Comparison of ENCODE assay signal across 13 cellular contexts in the genomic region with DNA sequence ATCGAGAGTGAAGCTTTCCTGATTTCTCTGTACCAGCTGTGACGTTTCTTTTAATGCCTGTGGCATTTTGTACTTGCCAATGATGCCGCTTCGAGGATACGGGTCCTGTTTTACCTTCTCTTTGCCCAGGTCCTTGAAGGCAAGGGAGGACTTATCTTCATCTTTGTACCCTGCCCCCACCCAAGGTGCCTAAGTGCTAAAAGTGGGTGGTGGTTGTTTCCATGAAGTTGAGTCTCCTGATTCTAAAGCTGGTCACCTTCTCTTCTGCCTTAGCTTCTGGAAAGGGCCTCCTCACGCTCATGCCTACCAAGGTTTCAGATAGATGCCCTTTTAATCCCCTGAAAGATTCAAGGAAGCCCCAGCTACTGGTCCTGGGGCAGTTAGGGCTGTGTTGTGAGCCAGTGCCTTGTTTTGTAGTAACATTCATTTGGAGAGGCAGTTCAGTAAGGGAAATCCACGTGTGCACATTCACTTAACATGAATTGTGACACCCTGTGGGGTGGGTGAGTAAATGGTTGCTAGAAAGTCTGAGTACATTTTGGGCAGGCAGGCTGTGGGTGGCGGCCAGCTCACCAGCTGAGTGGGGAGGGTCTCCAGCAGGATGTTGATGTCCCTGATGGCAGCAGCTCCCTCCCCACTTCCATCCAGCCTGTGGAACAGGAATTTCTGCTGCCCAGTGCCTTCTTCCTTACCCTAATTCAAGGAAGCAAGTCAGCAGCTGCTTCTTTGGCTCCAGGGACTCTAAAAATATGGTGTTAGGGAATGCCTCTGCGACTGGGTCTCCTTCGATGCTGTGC. TPM values are rescaled to one million over a fixed set of nuclear protein-coding genes. Genes with fewer than 3 reads are reported as not detected.
DNase-seq lines count a peak whose midpoint lies in the region; ATAC-seq, FAIRE-seq and TF ChIP-seq lines count a peak whose summit lies in the region.
"Had no signal": no experiment of that assay in that cellular context is flagged by ENCODE, and none has a peak within 500 bp of the region (broad histone marks: within the 10 kb centered on the region; RNA-seq: fewer than 3 reads in every experiment).

No MANE protein-coding gene starts in this region.

- peaks cover 20 to 96% (median 86%) of the 10 kb centered on the region in 12 donors for H3K4me1 ChIP-seq in heart left ventricle
- peaks cover 31% of the 10 kb centered on the region for H3K4me1 ChIP-seq in astrocyte (ENCODE audit: insufficient read depth, low read length)
- peaks cover 52% of the 10 kb centered on the region for H3K4me1 ChIP-seq in upper lobe of right lung
- peaks cover 24% of the 10 kb centered on the region for H3K4me1 ChIP-seq in PC-3 (ENCODE audit: insufficient read depth, low read length)

- H3K4me2 ChIP-seq in astrocyte (ENCODE audit: low read length): peak overlapping the region; percentile 20
- no peak overlapping the region for H3K4me2 ChIP-seq in PC-3 (ENCODE audit: low read length)

- CTCF ChIA-PET in PC-3 (lab: Charles Lee): interaction anchor here (0.6 kb wide), 1 partner anchor 22 kb away, joined by 4 read pairs; no protein-coding TSS in a partner anchor

- no peak overlapping the region for H3K27ac Mint-ChIP-seq in astrocyte (ENCODE audit: unreplicated experiment)
- peak overlapping the region; percentile 87 to 100 (median 95) for H3K27ac Mint-ChIP-seq in naive thymus-derived CD8-positive, alpha-beta T cell

- FAIRE-seq in astrocyte (lab: Jason Lieb, UNC): no peak
- FAIRE-seq: K562 had no signal

- POLR2A ChIA-PET in naive thymus-derived CD8-positive, alpha-beta T cell (lab: Charles Lee): interaction anchor here (0.9 to 15.8 kb wide), 10 partner anchors 8 to 210 kb away, joined by 3 to 697 read pairs (median 10); partner anchors contain the start of genes LBH and LCLAT1
- POLR2A ChIA-PET in PC-3 (lab: Charles Lee; ENCODE audit: unreplicated experiment): interaction anchor here (0.6 kb wide), 1 partner anchor 203 kb away, joined by 3 read pairs; no protein-coding TSS in a partner anchor

- no peaks in the 10 kb centered on the region for H3K9me3 ChIP-seq in heart left ventricle
- H3K9me3 ChIP-seq in astrocyte (ENCODE audit: insufficient read depth, low read depth, low read length): no peaks in the 10 kb centered on the region
- H3K9me3 ChIP-seq in upper lobe of right lung: no peaks in the 10 kb centered on the region
- no peaks in the 10 kb centered on the region for H3K9me3 ChIP-seq in PC-3 (ENCODE audit: low read length)
- H3K9me3 ChIP-seq: SJSA1 had no signal

- H3K9ac ChIP-seq in astrocyte (ENCODE audit: low read length): peak overlapping the region; percentile 1
- H3K9ac ChIP-seq in PC-3 (ENCODE audit: low read length): no peak overlapping the region

- H3K79me2 ChIP-seq in astrocyte (ENCODE audit: insufficient read depth, low read length) (peaks cover 93% of the 10 kb centered on the region), PC-3 (ENCODE audit: low read length) (no peaks in the 10 kb centered on the region)

- no peaks in the 10 kb centered on the region for H3K27me3 Mint-ChIP-seq in astrocyte (ENCODE audit: low read depth, unreplicated experiment)
- H3K27me3 Mint-ChIP-seq in naive thymus-derived CD8-positive, alpha-beta T cell: no peaks in the 10 kb centered on the region

- no TSS peak for BruUV-seq in PC-3 (replicated peaks; lab: Mats Ljungman, UMichigan)

- H3K9me2 ChIP-seq in PC-3 (replicated peaks; ENCODE audit: low read length): no peaks in the 10 kb centered on the region

- no peak overlapping the region for H3K4me3 Mint-ChIP-seq in astrocyte (ENCODE audit: unreplicated experiment)
- peak overlapping the region; percentile 84 to 99 (median 95) for H3K4me3 Mint-ChIP-seq in naive thymus-derived CD8-positive, alpha-beta T cell

- TF ChIP-seq POLR2A in heart left ventricle (IDR thresholded peaks at IDR 0.05): no peak

- H3K27ac ChIP-seq in heart left ventricle (peak overlapping the region; percentile 6 to 100 (median 73)), astrocyte (ENCODE audit: low read depth, low read length) (no peak overlapping the region), upper lobe of right lung (peak overlapping the region; percentile 65), PC-3 (ENCODE audit: low read length) (no peak overlapping the region), dorsolateral prefrontal cortex (peak overlapping the region in 24 of 59 donors; percentile 1 to 67 (median 30))
- H3K27ac ChIP-seq: SJSA1 had no signal

- intact Hi-C loops in heart left ventricle (cut with DNase I) (loop anchor here in 9 of 10 donors (2.0 to 10.0 kb wide), 9 partner anchors 65 to 327 kb away; partner anchors contain the start of gene LCLAT1 (in 4 of the 9)), cardiac septum (cut with DNase I) (no loop called here), upper lobe of right lung (cut with DNase I) (loop anchor here (10.0 kb wide), 1 partner anchor 127 kb away; no protein-coding TSS in a partner anchor), PC-3 (cut with micrococcal nuclease) (no loop called here), dorsolateral prefrontal cortex (cut with DNase I) (loop anchor here in 1 of 2 donors (10.0 kb wide), 1 partner anchor 207 kb away; the partner anchor contains the start of gene LCLAT1)

- ATAC-seq in heart left ventricle (no peak), upper lobe of right lung (no peak), PC-3 (no peak)
- ATAC-seq in naive thymus-derived CD8-positive, alpha-beta T cell: no peak
- ATAC-seq: esophagus mucosa, K562 had no signal

- 46 to 56% (median 47%) methylated on average over 10 of the region's 10 CpGs for WGBS in heart left ventricle, 4 donors

- H3K27me3 ChIP-seq in heart left ventricle (no peaks in the 10 kb centered on the region), astrocyte (ENCODE audit: insufficient read depth, low read length) (no peaks in the 10 kb centered on the region), upper lobe of right lung (no peaks in the 10 kb centered on the region), PC-3 (ENCODE audit: low read length) (peaks cover 12% of the 10 kb centered on the region), dorsolateral prefrontal cortex (peaks cover 0 to 11% (median 0%) of the 10 kb centered on the region in 45 donors)
- H3K27me3 ChIP-seq: SJSA1 had no signal

- no peak for TF ChIP-seq CTCF in heart left ventricle (IDR thresholded peaks at IDR 0.05)
- no peak for TF ChIP-seq CTCF in astrocyte (IDR thresholded peaks at IDR 0.05; ENCODE audit: insufficient read depth, low read depth, low read length)
- TF ChIP-seq CTCF in upper lobe of right lung (IDR thresholded peaks at IDR 0.05): no peak
- TF ChIP-seq CTCF in PC-3 (conservative IDR thresholded peaks at IDR 0.05; ENCODE audit: low read depth, low read length): no peak
- no peak for TF ChIP-seq CTCF in dorsolateral prefrontal cortex (IDR thresholded peaks at IDR 0.05 in 54 of 56, conservative IDR thresholded peaks at IDR 0.05 in 2 of 56; ENCODE audit: low read depth in 1 of 56, partially characterized antibody in 56 of 56)

- H3F3A ChIP-seq in PC-3 (ENCODE audit: low read length, unreplicated experiment): no peaks in the 10 kb centered on the region

- H3K4me3 ChIP-seq in heart left ventricle: peak overlapping the region in 2 of 12 donors; percentile 4 to 29
- H3K4me3 ChIP-seq in astrocyte (ENCODE audit: insufficient read depth, low read depth, low read length): no peak overlapping the region
- H3K4me3 ChIP-seq in upper lobe of right lung: peak overlapping the region; percentile 73
- H3K4me3 ChIP-seq in PC-3 (ENCODE audit: low read length): no peak overlapping the region
- no peak overlapping the region for H3K4me3 ChIP-seq in dorsolateral prefrontal cortex
- H3K4me3 ChIP-seq: K562, SJSA1 had no signal

- DNase-seq in heart left ventricle: peak in 1 of 5 donors; percentile 25
- DNase-seq in cardiac septum (ENCODE audit: low spot score): no peak
- no peak for DNase-seq in astrocyte (ENCODE audit: low read depth)
- peak in 1 of 10 donors; percentile 28 for DNase-seq in naive thymus-derived CD8-positive, alpha-beta T cell
- DNase-seq in upper lobe of right lung: no peak
- no peak for DNase-seq in PC-3
- DNase-seq in foreskin melanocyte: no peak
- no peak for DNase-seq in dorsolateral prefrontal cortex
- DNase-seq: activated gamma-delta T cell, NCI-H2227 treated with DMSO at 0.1 percent for 48 hours had no signal

- H3K36me3 Mint-ChIP-seq in astrocyte (ENCODE audit: low read depth, unreplicated experiment): peaks cover 47% of the 10 kb centered on the region
- H3K36me3 Mint-ChIP-seq in naive thymus-derived CD8-positive, alpha-beta T cell: peaks cover 12 to 84% (median 56%) of the 10 kb centered on the region in 3 donors

- no peak overlapping the region for H2AFZ ChIP-seq in astrocyte (ENCODE audit: low read depth, low read length)
- no peak overlapping the region for H2AFZ ChIP-seq in PC-3 (ENCODE audit: low read length)

- H4K20me1 ChIP-seq in astrocyte (ENCODE audit: insufficient read depth, low read length) (peaks cover 87% of the 10 kb centered on the region), PC-3 (ENCODE audit: low read length) (no peaks in the 10 kb centered on the region)

- H3K36me3 ChIP-seq in heart left ventricle: peaks cover 0 to 76% (median 49%) of the 10 kb centered on the region in 9 donors
- peaks cover 43% of the 10 kb centered on the region for H3K36me3 ChIP-seq in astrocyte (ENCODE audit: insufficient read depth, low read length)
- peaks cover 51% of the 10 kb centered on the region for H3K36me3 ChIP-seq in upper lobe of right lung
- no peaks in the 10 kb centered on the region for H3K36me3 ChIP-seq in PC-3 (ENCODE audit: low read depth, low read length)

- H3K4me1 Mint-ChIP-seq in astrocyte (ENCODE audit: low read depth, unreplicated experiment): peaks cover 20% of the 10 kb centered on the region
- H3K4me1 Mint-ChIP-seq in naive thymus-derived CD8-positive, alpha-beta T cell: peaks cover 53 to 86% (median 82%) of the 10 kb centered on the region in 4 donors

- H3K9me3 Mint-ChIP-seq in astrocyte (ENCODE audit: unreplicated experiment): no peaks in the 10 kb centered on the region
- no peaks in the 10 kb centered on the region for H3K9me3 Mint-ChIP-seq in naive thymus-derived CD8-positive, alpha-beta T cell

RNA-seq across cellular contexts. Expression of gene LBH, which starts 6.2 kb away (rescaled TPM):
- total RNA-seq in heart left ventricle: 100 to 1,000 TPM; 125 to 226 (median 169) TPM
- polyA plus RNA-seq in heart left ventricle: 100 to 1,000 TPM in 1 of 2 donors, 10 to 100 TPM in 1; 54.2 to 166 TPM
- 208 TPM for total RNA-seq in cardiac septum
- 51.7 and 63.7 TPM in 2 replicates for total RNA-seq in astrocyte
- 100 to 1,000 TPM; 537 to 573 TPM for total RNA-seq in naive thymus-derived CD8-positive, alpha-beta T cell
- 100 to 1,000 TPM; 243 to 356 (median 307) TPM for polyA plus RNA-seq in naive thymus-derived CD8-positive, alpha-beta T cell
- 272 TPM for total RNA-seq in upper lobe of right lung
- total RNA-seq in PC-3 (2014; rRNA removed): 0.40 and 5.8 TPM in 2 replicates
- 10 to 100 TPM in 44 of 120 experiments, 1 to 10 TPM in 76; 3.1 to 35.3 (median 8.7) TPM for total RNA-seq in dorsolateral prefrontal cortex

Comparison
In these comparisons a context has a peak if more than half of its experiments do, and no peak if none do; other contexts are left out.
1. intact Hi-C loops: an anchor here in heart left ventricle (2.0 to 10.0 kb wide) and upper lobe of right lung (10.0 kb wide); none called in cardiac septum and PC-3.
2. H3K27ac ChIP-seq: peak in heart left ventricle (12 of 12) and upper lobe of right lung (single experiment); none in astrocyte (single experiment) and PC-3 (single experiment).